Comparison of ENCODE assay signal across 10 cellular contexts in the genomic region with DNA sequence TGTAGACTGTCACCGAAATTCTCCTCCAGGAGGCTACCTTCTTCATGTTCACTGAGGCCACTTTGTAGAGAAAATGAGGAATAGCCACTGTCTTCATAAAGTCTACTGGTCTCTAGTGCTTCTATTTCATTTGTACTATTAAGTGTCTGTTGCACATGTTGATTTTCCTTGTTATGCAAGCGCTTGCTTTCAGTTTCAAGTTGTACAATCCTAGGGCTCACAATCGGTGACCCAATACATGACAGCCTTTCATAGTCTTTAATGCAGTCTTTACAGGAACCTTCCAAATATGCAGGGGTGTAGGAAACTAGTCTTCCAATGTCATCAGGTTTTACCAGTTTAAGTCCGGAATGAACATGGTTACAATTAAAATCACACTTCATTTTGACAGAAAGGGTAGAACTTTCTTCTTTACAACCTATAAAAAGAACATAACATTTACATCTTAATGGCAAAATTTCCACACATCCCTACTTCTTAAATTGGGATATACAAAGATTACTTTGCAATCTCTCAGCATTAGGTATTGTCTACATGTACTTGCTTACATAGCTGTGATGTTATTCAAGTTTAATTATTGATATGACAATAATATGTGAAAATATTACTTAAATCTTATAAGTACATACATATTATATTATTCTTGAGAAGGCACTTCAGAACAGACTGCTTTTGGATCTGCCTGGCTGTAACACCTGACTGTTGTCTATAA. TPM values are rescaled to one million over a fixed set of nuclear protein-coding genes. Genes with fewer than 3 reads are reported as not detected.
DNase-seq lines count a peak whose midpoint lies in the region; ATAC-seq, FAIRE-seq and TF ChIP-seq lines count a peak whose summit lies in the region.
"Had no signal": no experiment of that assay in that cellular context is flagged by ENCODE, and none has a peak within 500 bp of the region (broad histone marks: within the 10 kb centered on the region; RNA-seq: fewer than 3 reads in every experiment).

No MANE protein-coding gene starts in this region.

- no peak for TF ChIP-seq POLR2A in esophagus squamous epithelium (IDR thresholded peaks at IDR 0.05)

- peak; percentile 2 for DNase-seq in DMS53 (lab: John Stamatoyannopoulos, UW)
- DNase-seq in DMS53 treated with DMSO at 0.1 percent for 48 hours (lab: John Stamatoyannopoulos, UW; ENCODE audit: unreplicated experiment) = no peak
- DNase-seq in activated naive CD8-positive, alpha-beta T cell treated with anti-CD3 and anti-CD28 coated beads for 36 hours = no peak
- peak; percentile 64 for DNase-seq in pons (ENCODE audit: low spot score)
- no peak for DNase-seq in D721Med (ENCODE audit: insufficient read length, low spot score)
- DNase-seq in NCI-H2196 treated with DMSO at 0.1 percent for 48 hours (lab: John Stamatoyannopoulos, UW; ENCODE audit: unreplicated experiment) = no peak
- DNase-seq in esophagus squamous epithelium (lab: John Stamatoyannopoulos, UW) = no peak
- DNase-seq: activated gamma-delta T cell had no signal

- no peaks in the 10 kb centered on the region for H3K27me3 ChIP-seq in esophagus squamous epithelium

- H3K36me3 ChIP-seq in esophagus squamous epithelium = peaks cover 0 to 46% (median 0%) of the 10 kb centered on the region in 3 donors

- no peak overlapping the region for H3K4me3 ChIP-seq in esophagus squamous epithelium

- no peak overlapping the region for H3K27ac Mint-ChIP-seq in activated naive CD8-positive, alpha-beta T cell treated with anti-CD3 and anti-CD28 coated beads for 36 hours

- TF ChIP-seq CTCF in D721Med (IDR thresholded peaks at IDR 0.05; ENCODE audit: insufficient read depth, missing control alignments) (no peak), esophagus squamous epithelium (IDR thresholded peaks at IDR 0.05) (no peak)

- H3K4me1 Mint-ChIP-seq in activated naive CD8-positive, alpha-beta T cell treated with anti-CD3 and anti-CD28 coated beads for 36 hours = peaks cover 32% of the 10 kb centered on the region

- H3K4me3 Mint-ChIP-seq in activated naive CD8-positive, alpha-beta T cell treated with anti-CD3 and anti-CD28 coated beads for 36 hours = peak overlapping the region; percentile 14

- no peak overlapping the region for H3K27ac ChIP-seq in esophagus squamous epithelium
- H3K27ac ChIP-seq: 22Rv1 had no signal

- H3K9me3 Mint-ChIP-seq in activated naive CD8-positive, alpha-beta T cell treated with anti-CD3 and anti-CD28 coated beads for 36 hours = peaks cover 6% of the 10 kb centered on the region

- no peak for FAIRE-seq in D721Med (lab: Jason Lieb, UNC)

- 76 to 80% methylated on average over 4 of the region's 4 CpGs for WGBS in esophagus squamous epithelium, 2 donors

- peak; percentile 54 for ATAC-seq in HG03175 (IDR thresholded peaks at IDR 0.05; ENCODE audit: unreplicated experiment)

- H3K9me3 ChIP-seq in esophagus squamous epithelium = no peaks in the 10 kb centered on the region

- intact Hi-C loops in esophagus squamous epithelium (cut with DNase I) = no loop called here

- no peaks in the 10 kb centered on the region for H3K27me3 Mint-ChIP-seq in activated naive CD8-positive, alpha-beta T cell treated with anti-CD3 and anti-CD28 coated beads for 36 hours

- peaks cover 0 to 7% (median 0%) of the 10 kb centered on the region in 3 donors for H3K4me1 ChIP-seq in esophagus squamous epithelium

- peaks cover 78% of the 10 kb centered on the region for H3K36me3 Mint-ChIP-seq in activated naive CD8-positive, alpha-beta T cell treated with anti-CD3 and anti-CD28 coated beads for 36 hours

RNA-seq across cellular contexts. Expression of gene FBXO5, which starts 7.5 kb away (rescaled TPM):
- total RNA-seq in activated naive CD8-positive, alpha-beta T cell treated with anti-CD3 and anti-CD28 coated beads for 36 hours = 10 to 100 TPM; 51.4 to 52.6 TPM
- 1 to 10 TPM; 2.7 to 9.4 (median 7.3) TPM for total RNA-seq in esophagus squamous epithelium

RNA-seq across cellular contexts. Expression of gene MTRF1L, which starts 27.1 kb away (rescaled TPM):
- total RNA-seq in activated naive CD8-positive, alpha-beta T cell treated with anti-CD3 and anti-CD28 coated beads for 36 hours = 10 to 100 TPM; 16.8 to 18.2 TPM
- 10 to 100 TPM in 3 of 4 donors, 1 to 10 TPM in 1; 7.3 to 16.2 (median 14.4) TPM for total RNA-seq in esophagus squamous epithelium

Comparison
In these comparisons a context has a peak if more than half of its experiments do, and no peak if none do; other contexts are left out.
1. DNase-seq: peak in DMS53 (single experiment) and pons (single experiment); none in DMS53 treated with DMSO at 0.1 percent for 48 hours (single experiment), activated naive CD8-positive, alpha-beta T cell treated with anti-CD3 and anti-CD28 coated beads for 36 hours (single experiment), D721Med (single experiment), NCI-H2196 treated with DMSO at 0.1 percent for 48 hours (single experiment) and esophagus squamous epithelium (single experiment).
2. RNA of gene FBXO5, which starts 7.5 kb away (total RNA-seq): 51.4 to 52.6 TPM in activated naive CD8-positive, alpha-beta T cell treated with anti-CD3 and anti-CD28 coated beads for 36 hours; 2.7 to 9.4 TPM in esophagus squamous epithelium; every median in the first group is over 4 times any median in the second.